ENCODE assay signal across 33 cellular contexts in the genomic region with DNA sequence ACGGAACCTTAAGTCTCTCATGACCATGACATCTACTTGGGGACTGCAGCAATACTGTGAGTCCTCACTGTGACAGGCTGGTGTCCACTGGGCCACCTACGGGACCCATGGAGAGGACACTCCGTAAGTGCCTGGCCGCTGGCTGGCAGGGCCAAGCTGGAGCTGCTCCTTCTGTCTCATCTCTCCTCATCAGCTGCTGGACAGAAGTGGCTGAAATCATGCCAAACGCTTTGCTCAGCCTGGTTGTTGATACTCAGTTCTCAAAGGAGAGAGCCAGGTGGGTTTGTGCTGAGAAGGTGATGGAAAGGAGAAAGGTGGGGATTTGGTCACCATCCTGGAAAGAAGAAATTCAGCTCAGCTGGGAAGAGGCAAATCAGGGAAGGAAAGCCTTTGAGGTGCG.
"Had no signal": no experiment of that assay in that cellular context is flagged by ENCODE, and none has a peak within 500 bp of the region (broad histone marks: within the 10 kb centered on the region; RNA-seq: fewer than 3 reads in every experiment).

No MANE protein-coding gene starts in this region.

- H3K27ac ChIP-seq: PC-9, RWPE1, VCaP had no signal

- H3K27ac Mint-ChIP-seq: activated B cell treated with CpG ODN at 0.5 μM for 24 hours; activated CD4-positive, alpha-beta T cell treated with anti-CD3 and anti-CD28 coated beads, Interleukin-2, amount 10 ng/mL, durations not matched to agents 7 days and 5 days; activated CD8-positive, alpha-beta T cell treated with anti-CD3 and anti-CD28 coated beads, Interleukin-2, amount 10 ng/mL, durations not matched to agents 7 days and 5 days; activated naive CD4-positive, alpha-beta T cell treated with anti-CD3 and anti-CD28 coated beads, Interleukin-2, amount 50 U/mL, for 24 hours; activated naive CD8-positive, alpha-beta T cell treated with anti-CD3 and anti-CD28 coated beads, Interleukin-2, amount 10 ng/mL, durations not matched to agents 7 days and 5 days; activated T-cell treated with anti-CD3 and anti-CD28 coated beads, Interleukin-2, amount 50 U/mL, for 24 hours; activated T-helper 2 cell treated with anti-CD3 and anti-CD28 coated beads, Interferon-gamma antibody, Interleukin-2, Interleukin-4, amounts not matched to agents 10 μg/mL and 5 μg/mL and 100 μg/mL, durations not matched to agents 14 hours and 24 hours and 36 hours; T-cell had no signal

- H3K4me3 ChIP-seq: ascending aorta, K562, PC-9 had no signal

- H3K36me3 Mint-ChIP-seq: activated naive CD4-positive, alpha-beta T cell treated with anti-CD3 and anti-CD28 coated beads, Interleukin-2, amount 50 U/mL, for 24 hours; activated naive CD8-positive, alpha-beta T cell treated with anti-CD3 and anti-CD28 coated beads, Interleukin-2, amount 10 ng/mL, durations not matched to agents 7 days and 5 days; T-cell had no signal

- H3K27me3 Mint-ChIP-seq: activated naive CD4-positive, alpha-beta T cell treated with anti-CD3 and anti-CD28 coated beads, Interleukin-2, amount 50 U/mL, for 24 hours; activated naive CD8-positive, alpha-beta T cell treated with anti-CD3 and anti-CD28 coated beads, Interleukin-2, amount 10 ng/mL, durations not matched to agents 7 days and 5 days had no signal

- H3K36me3 ChIP-seq: ascending aorta had no signal

- H3K4me3 Mint-ChIP-seq: activated B cell treated with CpG ODN at 0.5 μM for 24 hours; activated CD4-positive, alpha-beta T cell treated with anti-CD3 and anti-CD28 coated beads, Interleukin-2, amount 10 ng/mL, durations not matched to agents 7 days and 5 days; activated CD8-positive, alpha-beta T cell treated with anti-CD3 and anti-CD28 coated beads, Interleukin-2, amount 10 ng/mL, durations not matched to agents 7 days and 5 days; activated naive CD4-positive, alpha-beta T cell treated with anti-CD3 and anti-CD28 coated beads, Interleukin-2, amount 50 U/mL, for 24 hours; activated naive CD8-positive, alpha-beta T cell treated with anti-CD3 and anti-CD28 coated beads, Interleukin-2, amount 10 ng/mL, durations not matched to agents 7 days and 5 days; activated T-cell treated with anti-CD3 and anti-CD28 coated beads, Interleukin-2, amount 50 U/mL, for 24 hours; T-cell had no signal

- ATAC-seq: activated CD8-positive, alpha-beta T cell treated with anti-CD3 and anti-CD28 coated beads, Interleukin-2, amount 10 ng/mL, durations not matched to agents 7 days and 5 days; K562; Right ventricle myocardium inferior; SK-N-SH treated with all-trans-retinoic acid at 6 μM for 48 hours; T-cell had no signal

- H3K4me1 Mint-ChIP-seq: activated B cell treated with CpG ODN at 0.5 μM for 24 hours; activated naive CD4-positive, alpha-beta T cell treated with anti-CD3 and anti-CD28 coated beads, Interleukin-2, amount 50 U/mL, for 24 hours had no signal

- H3K27me3 ChIP-seq: ascending aorta had no signal

- DNase-seq: activated B cell treated with CpG ODN at 0.5 μM for 24 hours; activated CD4-positive, alpha-beta T cell treated with anti-CD3 and anti-CD28 coated beads, Interleukin-2, amount 10 ng/mL, durations not matched to agents 7 days and 5 days; activated CD4-positive, alpha-beta T cell treated with anti-CD3 and anti-CD28 coated beads, Interleukin-2, amount 50 U/mL, for 48 hours; activated CD8-positive, alpha-beta T cell treated with anti-CD3 and anti-CD28 coated beads, Interleukin-2, amount 10 ng/mL, durations not matched to agents 7 days and 5 days; activated gamma-delta T cell; activated naive CD4-positive, alpha-beta T cell treated with Interleukin-2 at 50 U/mL for 16 hours; activated naive CD8-positive, alpha-beta T cell treated with anti-CD3 and anti-CD28 coated beads, Interleukin-2, amount 10 ng/mL, durations not matched to agents 7 days and 5 days; activated T-cell treated with anti-CD3 and anti-CD28 coated beads, Interleukin-2, amount 50 U/mL, for 24 hours; amygdala; NCI-H1105; NCI-H1417 treated with DMSO at 0.1 percent for 48 hours; NCI-H187 treated with DMSO at 0.1 percent for 48 hours; NCI-H2081; NCI-H2171 treated with DMSO at 0.1 percent for 48 hours; NCI-H2227 treated with DMSO at 0.1 percent for 48 hours; NCI-H446; NCI-H510A treated with DMSO at 0.1 percent for 48 hours; NCI-H69; NCI-H82; NK-92 treated with Interleukin-12 subunit alpha and Interleukin-12 subunit beta, amount 100 ng/mL, for 24 hours; PC-9; SIG-M5; T-cell; T-helper 2 cell; T-helper 9 cell had no signal

- H3K9me3 ChIP-seq: ascending aorta had no signal

- H3K9me3 Mint-ChIP-seq: activated B cell treated with CpG ODN at 0.5 μM for 24 hours; activated CD4-positive, alpha-beta T cell treated with anti-CD3 and anti-CD28 coated beads, Interleukin-2, amount 10 ng/mL, durations not matched to agents 7 days and 5 days; activated naive CD4-positive, alpha-beta T cell treated with anti-CD3 and anti-CD28 coated beads, Interleukin-2, amount 50 U/mL, for 24 hours; activated naive CD8-positive, alpha-beta T cell treated with anti-CD3 and anti-CD28 coated beads, Interleukin-2, amount 10 ng/mL, durations not matched to agents 7 days and 5 days; activated T-cell treated with anti-CD3 and anti-CD28 coated beads, Interleukin-2, amount 50 U/mL, for 24 hours; activated T-helper 2 cell treated with anti-CD3 and anti-CD28 coated beads, Interferon-gamma antibody, Interleukin-2, Interleukin-4, amounts not matched to agents 10 μg/mL and 5 μg/mL and 100 μg/mL, durations not matched to agents 14 hours and 24 hours and 36 hours; T-cell had no signal
